11 cellular contexts compared by ENCODE assay signal in the genomic region with DNA sequence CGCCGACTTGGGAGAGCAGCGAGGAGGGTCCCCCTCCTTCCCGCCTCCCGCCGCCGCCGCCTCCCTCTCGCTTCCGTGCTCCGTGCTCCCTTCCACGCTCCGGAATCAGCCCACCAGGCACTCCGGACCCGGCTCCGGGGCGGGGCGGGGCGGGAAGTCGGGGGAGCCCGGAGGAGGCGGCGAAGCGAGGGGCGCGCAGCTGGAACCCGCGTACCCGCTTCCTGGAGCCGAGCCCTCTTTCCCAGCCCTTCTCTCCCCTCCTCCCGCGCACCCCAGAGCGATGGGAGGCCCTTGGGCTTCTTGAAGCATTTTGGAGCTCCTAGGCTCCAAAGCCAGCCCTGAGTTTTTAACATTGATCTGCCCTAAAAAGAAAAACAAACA. TPM values are rescaled to one million over a fixed set of nuclear protein-coding genes. Genes with fewer than 3 reads are reported as not detected.
DNase-seq lines count a peak whose midpoint lies in the region; ATAC-seq and TF ChIP-seq lines count a peak whose summit lies in the region.
"Had no signal": no experiment of that assay in that cellular context is flagged by ENCODE, and none has a peak within 500 bp of the region (broad histone marks: within the 10 kb centered on the region; RNA-seq: fewer than 3 reads in every experiment).

A gene (minus strand): TSS at position 9 of the 381 bp plus-strand sequence. CDS start 16,466 bp downstream, outside the sequence.

- no peak within 1 kb of the TSS for H2AK5ac ChIP-seq in trophoblast cell (ENCODE audit: low read length)

- H3K27me3 ChIP-seq in NT2/D1 (ENCODE audit: insufficient read depth, insufficient read length) (peaks cover 53% of the 10 kb centered on the region), trophoblast cell (ENCODE audit: insufficient read depth, low read length) (peaks cover 14% of the 10 kb centered on the region)
- H3K27me3 ChIP-seq in CD4-positive, alpha-beta T cell (ENCODE audit: control insufficient read depth, insufficient read depth, low read length), result peaks cover 54% of the 10 kb centered on the region

- H4K8ac ChIP-seq in trophoblast cell (ENCODE audit: low read depth, low read length), result no peak within 1 kb of the TSS

- CTCF ChIA-PET in CD4-positive, alpha-beta T cell (lab: Charles Lee), result no interaction called here

- no peak within 1 kb of the TSS for H4K91ac ChIP-seq in trophoblast cell (ENCODE audit: low read depth, low read length)

- H3K9ac ChIP-seq in NT2/D1 (ENCODE audit: insufficient read length, low read depth) (no peak within 1 kb of the TSS), trophoblast cell (ENCODE audit: low read length) (no peak within 1 kb of the TSS)

- H3K9me3 ChIP-seq in NT2/D1 (ENCODE audit: insufficient read depth, low read length) (no peaks in the 10 kb centered on the region), trophoblast cell (ENCODE audit: insufficient read depth, low read depth, low read length) (peaks cover 2% of the 10 kb centered on the region)
- no peaks in the 10 kb centered on the region for H3K9me3 ChIP-seq in CD4-positive, alpha-beta T cell (ENCODE audit: control insufficient read depth, low read length)

- no peaks in the 10 kb centered on the region for H3K79me2 ChIP-seq in trophoblast cell (ENCODE audit: control insufficient read depth, insufficient read depth, low read length, poor library complexity)

- H3K4me3 ChIP-seq in NT2/D1 (ENCODE audit: insufficient read length, low read depth) (peak within 1 kb of the TSS; percentile 18), iPS-11a (ENCODE audit: low read depth, low read length) (peak within 1 kb of the TSS; percentile 31), trophoblast cell (ENCODE audit: low read depth, low read length) (peak within 1 kb of the TSS; percentile 26)

- DNase-seq in activated T-cell treated with anti-CD3 and anti-CD28 coated beads, Interleukin-2, amount 50 U/mL, for 24 hours, result no peak
- no peak for DNase-seq in activated T-cell treated with anti-CD3 and anti-CD28 coated beads, Interleukin-2, amount 50 U/mL, for 4 hours
- DNase-seq in NT2/D1 (ENCODE audit: low read depth, low spot score), result no peak
- no peak for DNase-seq in trophoblast cell
- DNase-seq in CD4-positive, alpha-beta T cell, result no peak
- no peak for DNase-seq in cerebellar nuclear complex (lab: John Stamatoyannopoulos, UW)
- no peak for DNase-seq in left colon
- DNase-seq: DND-41 had no signal

- H2BK120ac ChIP-seq in trophoblast cell (ENCODE audit: insufficient read depth, low read length, poor library complexity), result no peak within 1 kb of the TSS

- POLR2A ChIA-PET in CD4-positive, alpha-beta T cell (lab: Charles Lee), result no interaction called here

- no peaks in the 10 kb centered on the region for H3K9me3 Mint-ChIP-seq in activated T-cell treated with anti-CD3 and anti-CD28 coated beads, Interleukin-2, amount 50 U/mL, for 24 hours
- H3K9me3 Mint-ChIP-seq in activated T-cell treated with anti-CD3 and anti-CD28 coated beads, Interleukin-2, amount 50 U/mL, for 4 hours, result peaks cover under 1% of the 10 kb centered on the region
- H3K9me3 Mint-ChIP-seq in CD4-positive, alpha-beta T cell, result peaks cover 1% of the 10 kb centered on the region

- no peak within 1 kb of the TSS for H2AFZ ChIP-seq in trophoblast cell (ENCODE audit: insufficient read depth, low read length, poor library complexity)

- no peak within 1 kb of the TSS for H3K27ac ChIP-seq in trophoblast cell (ENCODE audit: low read depth, low read length)
- H3K27ac ChIP-seq in CD4-positive, alpha-beta T cell (ENCODE audit: low read depth, low read length), result no peak within 1 kb of the TSS

- H4K12ac ChIP-seq in trophoblast cell (ENCODE audit: low read depth, low read length), result no peak within 1 kb of the TSS

- H2BK12ac ChIP-seq in trophoblast cell (ENCODE audit: low read length), result no peak within 1 kb of the TSS

- TF ChIP-seq CTCF in CD4-positive, alpha-beta T cell (IDR thresholded peaks at IDR 0.05), result no peak

- H3K4me3 Mint-ChIP-seq in activated T-cell treated with anti-CD3 and anti-CD28 coated beads, Interleukin-2, amount 50 U/mL, for 24 hours, result peak within 1 kb of the TSS; percentile 44
- no peak within 1 kb of the TSS for H3K4me3 Mint-ChIP-seq in activated T-cell treated with anti-CD3 and anti-CD28 coated beads, Interleukin-2, amount 50 U/mL, for 4 hours
- H3K4me3 Mint-ChIP-seq in CD4-positive, alpha-beta T cell, result no peak within 1 kb of the TSS

- H3K4ac ChIP-seq in trophoblast cell (ENCODE audit: low read depth, low read length), result no peak within 1 kb of the TSS

- peaks cover 71% of the 10 kb centered on the region for H3K27me3 Mint-ChIP-seq in activated T-cell treated with anti-CD3 and anti-CD28 coated beads, Interleukin-2, amount 50 U/mL, for 24 hours
- H3K27me3 Mint-ChIP-seq in activated T-cell treated with anti-CD3 and anti-CD28 coated beads, Interleukin-2, amount 50 U/mL, for 4 hours (ENCODE audit: low read depth), result peaks cover 50% of the 10 kb centered on the region
- peaks cover 83% of the 10 kb centered on the region for H3K27me3 Mint-ChIP-seq in CD4-positive, alpha-beta T cell

- H3K36me3 Mint-ChIP-seq in activated T-cell treated with anti-CD3 and anti-CD28 coated beads, Interleukin-2, amount 50 U/mL, for 24 hours (ENCODE audit: low read depth), result no peaks in the 10 kb centered on the region
- no peaks in the 10 kb centered on the region for H3K36me3 Mint-ChIP-seq in activated T-cell treated with anti-CD3 and anti-CD28 coated beads, Interleukin-2, amount 50 U/mL, for 4 hours (ENCODE audit: insufficient read depth)
- no peaks in the 10 kb centered on the region for H3K36me3 Mint-ChIP-seq in CD4-positive, alpha-beta T cell (ENCODE audit: low read depth)

- intact Hi-C loops in CD4-positive, alpha-beta T cell (cut with DNase I, micrococcal nuclease), result no loop called here
- intact Hi-C loops in left colon (cut with DNase I, micrococcal nuclease), result no loop called here

- H2BK5ac ChIP-seq in trophoblast cell (ENCODE audit: low read depth, low read length, poor library complexity), result no peak within 1 kb of the TSS

- no peak within 1 kb of the TSS for H3K27ac Mint-ChIP-seq in activated T-cell treated with anti-CD3 and anti-CD28 coated beads, Interleukin-2, amount 50 U/mL, for 24 hours
- no peak within 1 kb of the TSS for H3K27ac Mint-ChIP-seq in CD4-positive, alpha-beta T cell

- no CpG with 5 or more reads among the region's 33 CpGs for WGBS in trophoblast cell (ENCODE audit: extremely low coverage, insufficient coverage, insufficient read length)

- H3K36me3 ChIP-seq in NT2/D1 (ENCODE audit: insufficient read depth, insufficient read length, low read length) (no peaks in the 10 kb centered on the region), trophoblast cell (ENCODE audit: control insufficient read depth in 1 of 2, insufficient read depth in 2 of 2, low read length in 2 of 2) (no peaks in the 10 kb centered on the region)

- no peak for ATAC-seq in activated T-cell treated with anti-CD3 and anti-CD28 coated beads, Interleukin-2, amount 50 U/mL, for 4 hours
- no peak for ATAC-seq in CD4-positive, alpha-beta T cell (ENCODE audit: poor library complexity)
- ATAC-seq in left colon, result no peak

- no peaks in the 10 kb centered on the region for H3K79me1 ChIP-seq in trophoblast cell (ENCODE audit: low read length)

- H3K4me1 ChIP-seq in NT2/D1 (ENCODE audit: insufficient read depth, insufficient read length) (peaks cover 6% of the 10 kb centered on the region), trophoblast cell (ENCODE audit: control insufficient read depth in 1 of 2, insufficient read depth in 2 of 2, low read length in 2 of 2) (peaks cover 0 to 4% of the 10 kb centered on the region in 2 experiments)

- no peak within 1 kb of the TSS for H3K18ac ChIP-seq in trophoblast cell (ENCODE audit: low read length)

- H3K4me2 ChIP-seq in trophoblast cell (ENCODE audit: low read length), result peak within 1 kb of the TSS; percentile 53

- H3K14ac ChIP-seq in trophoblast cell (ENCODE audit: low read length), result no peak within 1 kb of the TSS

- peaks cover 2% of the 10 kb centered on the region for H3K4me1 Mint-ChIP-seq in activated T-cell treated with anti-CD3 and anti-CD28 coated beads, Interleukin-2, amount 50 U/mL, for 24 hours (ENCODE audit: low read depth)
- peaks cover 2% of the 10 kb centered on the region for H3K4me1 Mint-ChIP-seq in activated T-cell treated with anti-CD3 and anti-CD28 coated beads, Interleukin-2, amount 50 U/mL, for 4 hours (ENCODE audit: low read depth)
- no peaks in the 10 kb centered on the region for H3K4me1 Mint-ChIP-seq in CD4-positive, alpha-beta T cell (ENCODE audit: low read depth)

- H3K23ac ChIP-seq in trophoblast cell (ENCODE audit: low read length), result no peak within 1 kb of the TSS

RNA-seq across cellular contexts. Expression of the gene that starts here (rescaled TPM):
- not detected for total RNA-seq in activated T-cell treated with anti-CD3 and anti-CD28 coated beads, Interleukin-2, amount 50 U/mL, for 4 hours
- polyA plus RNA-seq in trophoblast cell (2013), result 0.34 and 0.47 TPM in 2 replicates
- not detected for total RNA-seq in CD4-positive, alpha-beta T cell
- total RNA-seq in left colon, result not detected
- total RNA-seq: glomerular endothelial cell, LHCN-M2 had no signal
